8 cellular contexts compared by ENCODE assay signal in the genomic region with DNA sequence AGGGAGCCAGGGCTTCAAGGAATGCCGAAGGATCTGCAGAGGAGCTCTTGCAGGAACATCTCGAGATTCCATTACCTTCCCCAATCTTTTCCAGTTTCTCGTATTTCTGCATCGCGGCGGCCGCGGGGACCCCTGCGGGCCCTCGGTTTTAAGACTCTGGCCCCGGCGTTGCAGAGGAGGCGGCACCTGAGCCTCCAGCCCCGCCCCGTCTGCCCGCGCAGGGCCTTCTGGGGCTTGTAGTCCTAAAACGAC. TPM values are rescaled to one million over a fixed set of nuclear protein-coding genes. Genes with fewer than 3 reads are reported as not detected.
A peak's percentile ranks its signal among the peaks of the same experiment; 100 is the strongest.
DNase-seq lines count a peak whose midpoint lies in the region; ATAC-seq, FAIRE-seq and TF ChIP-seq lines count a peak whose summit lies in the region.

Gene CDK5, minus strand, starts transcription at position 161 of the 252 bp plus-strand sequence. Its CDS starts 49 bp downstream, at position 112.

- intact Hi-C loops in HepG2 (cut with micrococcal nuclease; ENCODE audit: unreplicated experiment), result no loop called here

- H3K9ac ChIP-seq in astrocyte (ENCODE audit: low read length) (peak within 1 kb of the TSS; percentile 81), HepG2 (ENCODE audit: insufficient read depth, low read depth, low read length) (peak within 1 kb of the TSS; percentile 87)

- in situ Hi-C loops in HepG2 (cut with HindIII; ENCODE audit: extremely low pct_ligation_motif_present, low pct_unique_long_range_greater_than_20kb), result no loop called here
- in situ Hi-C loops in GM13976 (cut with MboI; ENCODE audit: low sequenced_read_pairs, unreplicated experiment), result no loop called here

- no peaks in the 10 kb centered on the region for H3K9me3 Mint-ChIP-seq in activated CD8-positive, alpha-beta memory T cell treated with anti-CD3 and anti-CD28 coated beads, Interleukin-2, amount 10 ng/mL, durations not matched to agents 7 days and 5 days (ENCODE audit: low read depth)
- peaks cover 1% of the 10 kb centered on the region for H3K9me3 Mint-ChIP-seq in astrocyte (ENCODE audit: unreplicated experiment)

- no peak for TF ChIP-seq POLR2A in HepG2 (IDR thresholded peaks at IDR 0.05; ENCODE audit: insufficient read depth in 1 of 2, low read depth in 2 of 2, low read length in 2 of 2)

- H3K36me3 Mint-ChIP-seq in activated CD8-positive, alpha-beta memory T cell treated with anti-CD3 and anti-CD28 coated beads, Interleukin-2, amount 10 ng/mL, durations not matched to agents 7 days and 5 days, result no peaks in the 10 kb centered on the region
- H3K36me3 Mint-ChIP-seq in astrocyte (ENCODE audit: low read depth, unreplicated experiment), result peaks cover 13% of the 10 kb centered on the region

- H3K4me3 Mint-ChIP-seq in activated CD8-positive, alpha-beta memory T cell treated with anti-CD3 and anti-CD28 coated beads, Interleukin-2, amount 10 ng/mL, durations not matched to agents 7 days and 5 days, result peak within 1 kb of the TSS; percentile 91
- peak within 1 kb of the TSS; percentile 94 for H3K4me3 Mint-ChIP-seq in astrocyte (ENCODE audit: unreplicated experiment)

- peaks cover 40% of the 10 kb centered on the region for H3K4me1 Mint-ChIP-seq in activated CD8-positive, alpha-beta memory T cell treated with anti-CD3 and anti-CD28 coated beads, Interleukin-2, amount 10 ng/mL, durations not matched to agents 7 days and 5 days
- peaks cover 30% of the 10 kb centered on the region for H3K4me1 Mint-ChIP-seq in astrocyte (ENCODE audit: low read depth, unreplicated experiment)

- H3K36me3 ChIP-seq in astrocyte (ENCODE audit: insufficient read depth, low read length) (no peaks in the 10 kb centered on the region), HepG2 (replicated peaks in 1 of 2; ENCODE audit: control insufficient read depth in 1 of 2, insufficient read depth in 2 of 2, low read length in 2 of 2) (0 out of 5 replicates have a peak, but pooled peaks cover 0 to 2% of the 10 kb centered on the region in 2 experiments), thoracic aorta (no peaks in the 10 kb centered on the region)

- no TSS peak for BruUV-seq in HepG2 (replicated peaks; lab: Mats Ljungman, UMichigan)

- H3K4me3 ChIP-seq in astrocyte (ENCODE audit: insufficient read depth, low read depth, low read length) (peak within 1 kb of the TSS; percentile 80), HepG2 (replicated peaks in 1 of 3; ENCODE audit: insufficient read depth in 1 of 3, low read depth in 2 of 3, low read length in 3 of 3) (peak within 1 kb of the TSS; percentile 76 to 92 (median 90)), thoracic aorta (peak within 1 kb of the TSS; percentile 98)

- no peaks in the 10 kb centered on the region for H3K27me3 ChIP-seq in astrocyte (ENCODE audit: insufficient read depth, low read length)
- H3K27me3 ChIP-seq in HepG2 (ENCODE audit: control insufficient read depth in 1 of 2, insufficient read depth in 2 of 2, low read length in 2 of 2), result no peaks in the 10 kb centered on the region; a peak in 1 of 5 replicates
- no peaks in the 10 kb centered on the region for H3K27me3 ChIP-seq in thoracic aorta (replicated peaks; ENCODE audit: insufficient read depth)

- no peak for TF ChIP-seq RAD21 in HepG2 (CRISPR knock-in tag; IDR thresholded peaks at IDR 0.05)

- H3K27ac Mint-ChIP-seq in activated CD8-positive, alpha-beta memory T cell treated with anti-CD3 and anti-CD28 coated beads, Interleukin-2, amount 10 ng/mL, durations not matched to agents 7 days and 5 days, result peak within 1 kb of the TSS; percentile 97
- H3K27ac Mint-ChIP-seq in astrocyte (ENCODE audit: unreplicated experiment), result peak within 1 kb of the TSS; percentile 97

- H4K20me1 ChIP-seq in astrocyte (ENCODE audit: insufficient read depth, low read length) (peaks cover 34% of the 10 kb centered on the region), HepG2 (ENCODE audit: insufficient read depth, low read length) (no peaks in the 10 kb centered on the region)

- peak within 1 kb of the TSS; percentile 83 for H2AFZ ChIP-seq in astrocyte (ENCODE audit: low read depth, low read length)
- H2AFZ ChIP-seq in HepG2 (ENCODE audit: low read length), result peak within 1 kb of the TSS; percentile 62

- no peaks in the 10 kb centered on the region for H3K9me3 ChIP-seq in astrocyte (ENCODE audit: insufficient read depth, low read depth, low read length)
- no peaks in the 10 kb centered on the region for H3K9me3 ChIP-seq in HepG2 (ENCODE audit: low read length)
- H3K9me3 ChIP-seq in thoracic aorta, result no peaks in the 10 kb centered on the region

- H3K4me1 ChIP-seq in astrocyte (ENCODE audit: insufficient read depth, low read length) (peaks cover 44% of the 10 kb centered on the region), HepG2 (ENCODE audit: insufficient read depth, low read length) (peaks cover 42% of the 10 kb centered on the region), thoracic aorta (ENCODE audit: control insufficient read depth in 1 of 2, low read depth in 2 of 2) (peaks cover 35 to 48% of the 10 kb centered on the region in 2 donors)

- no peak for ATAC-seq in activated CD8-positive, alpha-beta memory T cell treated with anti-CD3 and anti-CD28 coated beads, Interleukin-2, amount 10 ng/mL, durations not matched to agents 7 days and 5 days
- no peak for ATAC-seq in HepG2
- no peak for ATAC-seq in thoracic aorta (ENCODE audit: insufficient number of reproducible peaks, low FRiP score, low read depth)
- no peak for ATAC-seq in GM21526 (IDR thresholded peaks at IDR 0.05; ENCODE audit: low FRiP score, unreplicated experiment)
- no peak for ATAC-seq in HG03097 (IDR thresholded peaks at IDR 0.05; ENCODE audit: low FRiP score, unreplicated experiment)

- H3K27ac ChIP-seq in astrocyte (ENCODE audit: low read depth, low read length) (peak within 1 kb of the TSS; percentile 93), HepG2 (ENCODE audit: extremely low read length, insufficient read depth, low read length) (peak within 1 kb of the TSS; percentile 86), thoracic aorta (peak within 1 kb of the TSS; percentile 81 to 97)

- TF ChIP-seq EP300 in HepG2 (IDR thresholded peaks at IDR 0.05; ENCODE audit: low read depth in 2 of 2, low read length in 2 of 2), result no peak
- TF ChIP-seq EP300 in HepG2 (CRISPR knock-in tag; IDR thresholded peaks at IDR 0.05; ENCODE audit: borderline replicate concordance), result no peak

- no peak for TF ChIP-seq CTCF in astrocyte (IDR thresholded peaks at IDR 0.05; ENCODE audit: insufficient read depth, low read depth, low read length)
- no peak for TF ChIP-seq CTCF in HepG2 (CRISPR knock-in tag; IDR thresholded peaks at IDR 0.05)
- no peak for TF ChIP-seq CTCF in thoracic aorta (IDR thresholded peaks at IDR 0.05)
- TF ChIP-seq CTCF in GM13976 (IDR thresholded peaks at IDR 0.05; ENCODE audit: borderline replicate concordance, control extremely low read depth, extremely low read depth, insufficient read depth, missing control alignments), result no peak

- H3K4me2 ChIP-seq in astrocyte (ENCODE audit: low read length) (peak within 1 kb of the TSS; percentile 91), HepG2 (ENCODE audit: low read depth, low read length) (peak within 1 kb of the TSS; percentile 99)

- no peaks in the 10 kb centered on the region for H3K27me3 Mint-ChIP-seq in activated CD8-positive, alpha-beta memory T cell treated with anti-CD3 and anti-CD28 coated beads, Interleukin-2, amount 10 ng/mL, durations not matched to agents 7 days and 5 days
- H3K27me3 Mint-ChIP-seq in astrocyte (ENCODE audit: low read depth, unreplicated experiment), result peaks cover 7% of the 10 kb centered on the region

- no peak for FAIRE-seq in astrocyte (lab: Jason Lieb, UNC)
- no peak for FAIRE-seq in HepG2 (lab: Jason Lieb, UNC)

- CTCF ChIA-PET in activated CD8-positive, alpha-beta memory T cell treated with anti-CD3 and anti-CD28 coated beads, Interleukin-2, amount 10 ng/mL, durations not matched to agents 7 days and 5 days (lab: Charles Lee), result interaction anchor here (1.0 to 1.4 kb wide), 2 partner anchors 29 to 95 kb away, joined by 3 to 6 read pairs; partner anchors contain the start of gene ABCB8
- CTCF ChIA-PET in HepG2 (lab: Yijun Ruan, JAX; ENCODE audit: low intra/inter-chr PET ratio, low total read pairs), result no interaction called here

- no peak for DNase-seq in activated CD8-positive, alpha-beta memory T cell treated with anti-CD3 and anti-CD28 coated beads, Interleukin-2, amount 10 ng/mL, durations not matched to agents 7 days and 5 days
- no peak for DNase-seq in activated CD8-positive, alpha-beta memory T cell treated with anti-CD3 and anti-CD28 coated beads, Interleukin-2, amount 50 U/mL, for 4 hours
- DNase-seq in astrocyte (ENCODE audit: low read depth) (no peak), HepG2 (ENCODE audit: low spot score) (no peak), thoracic aorta (ENCODE audit: low spot score) (no peak), GM13976 (ENCODE audit: low spot score) (no peak)

- POLR2A ChIA-PET in HepG2 (lab: Yijun Ruan, JAX), result interaction anchor here (1.3 to 1.8 kb wide), 2 partner anchors 29 to 48 kb away, joined by 4 to 6 read pairs; partner anchors contain the start of gene ABCB8

- H3K79me2 ChIP-seq in astrocyte (ENCODE audit: insufficient read depth, low read length), result peaks cover 30% of the 10 kb centered on the region
- peaks cover 14% of the 10 kb centered on the region for H3K79me2 ChIP-seq in HepG2 (ENCODE audit: insufficient read depth, low read length)

- WGBS in HepG2 (ENCODE audit: low lambda C conversion rate), result 2% methylated on average over 12 of the region's 18 CpGs

RNA-seq across cellular contexts. Expression of gene CDK5, which starts in this region (rescaled TPM):
- total RNA-seq in activated CD8-positive, alpha-beta memory T cell treated with anti-CD3 and anti-CD28 coated beads, Interleukin-2, amount 10 ng/mL, durations not matched to agents 7 days and 5 days, result 10 to 100 TPM; 18.1 to 24.4 TPM
- total RNA-seq in astrocyte (47.9 and 55.1 TPM in 2 replicates), HepG2 (2016; rRNA removed; fragmentation: Illumina TruSeq; extraction: Trizol) (21.3 and 22.6 TPM in 2 replicates), thoracic aorta (1 to 10 TPM; 1.8 to 3.1 TPM)
- 12.6 and 13.7 TPM in 2 replicates for total RNA-seq in HepG2 (2016; cell fraction: cytosol; rRNA removed; fragmentation: Illumina TruSeq; extraction: Trizol; ENCODE audit: low read depth)
- total RNA-seq in HepG2 (2016; cell fraction: insoluble cytoplasmic fraction; rRNA removed; fragmentation: Illumina TruSeq; extraction: Trizol), result 20.7 and 24.2 TPM in 2 replicates
- 11.2 and 14.0 TPM in 2 replicates for total RNA-seq in HepG2 (2016; cell fraction: membrane; rRNA removed; fragmentation: Illumina TruSeq; extraction: Trizol)
- 11.2 and 11.8 TPM in 2 replicates for total RNA-seq in HepG2 (2016; cell fraction: nucleus; rRNA removed; fragmentation: Illumina TruSeq; extraction: Trizol)
- polyA plus RNA-seq in HepG2 (2011; rRNA removed), result 16.4 and 17.3 TPM in 2 replicates
- 19.6 and 22.3 TPM in 2 replicates for polyA plus RNA-seq in HepG2 (2011; cell fraction: cytosol; rRNA removed)
- polyA plus RNA-seq in HepG2 (2011; cell fraction: nucleus; rRNA removed), result 13.9 TPM in 2 replicates
- polyA plus RNA-seq in HepG2 (2012), result 12.1 and 12.5 TPM in 2 replicates
- 8.2 and 9.4 TPM in 2 replicates for polyA plus RNA-seq in HepG2 (2016; cell fraction: cytosol; fragmentation: Illumina TruSeq; extraction: Trizol; ENCODE audit: low read depth)
- 24.7 and 27.5 TPM in 2 replicates for polyA plus RNA-seq in HepG2 (2016; cell fraction: insoluble cytoplasmic fraction; fragmentation: Illumina TruSeq; extraction: Trizol; ENCODE audit: low read depth)
- 9.4 and 11.3 TPM in 2 replicates for polyA plus RNA-seq in HepG2 (2016; cell fraction: membrane; fragmentation: Illumina TruSeq; extraction: Trizol; ENCODE audit: low read depth)
- polyA plus RNA-seq in HepG2 (2016; cell fraction: nucleus; fragmentation: Illumina TruSeq; extraction: Trizol; ENCODE audit: insufficient read depth, low read depth), result 18.0 and 20.6 TPM in 2 replicates
- polyA minus RNA-seq in HepG2 (2011; rRNA and poly(A)+ RNA removed; ENCODE audit: low replicate concordance), result 36.0 and 75.6 TPM in 2 replicates
- 8.6 and 12.4 TPM in 2 replicates for polyA minus RNA-seq in HepG2 (2011; cell fraction: cytosol; rRNA and poly(A)+ RNA removed)
- 7.0 and 11.7 TPM in 2 replicates for polyA minus RNA-seq in HepG2 (2011; cell fraction: nucleus; rRNA and poly(A)+ RNA removed)
